Comparison of ENCODE assay signal across 17 cellular contexts in the genomic region with DNA sequence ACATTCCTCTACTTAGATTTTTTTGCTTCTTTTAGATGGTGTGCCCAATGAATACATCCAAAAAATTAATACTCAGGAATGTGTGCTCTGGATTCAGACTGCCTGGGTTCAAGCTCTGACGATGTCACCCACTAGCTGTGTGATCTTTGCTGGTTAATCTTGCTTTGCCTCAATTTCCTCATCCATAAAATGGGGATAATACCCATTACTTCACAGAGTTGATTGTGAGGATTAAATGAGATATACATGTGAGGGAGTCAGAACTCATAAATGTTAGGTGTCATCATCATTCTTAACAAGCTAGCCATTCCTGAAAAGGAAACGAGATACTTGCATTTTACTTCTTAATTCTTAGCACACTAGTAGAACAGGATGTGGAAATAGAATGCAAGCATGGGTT. TPM values are rescaled to one million over a fixed set of nuclear protein-coding genes. Genes with fewer than 3 reads are reported as not detected.
A peak's percentile ranks its signal among the peaks of the same experiment; 100 is the strongest.
DNase-seq lines count a peak whose midpoint lies in the region; ATAC-seq and TF ChIP-seq lines count a peak whose summit lies in the region.
"Had no signal": no experiment of that assay in that cellular context is flagged by ENCODE, and none has a peak within 500 bp of the region (broad histone marks: within the 10 kb centered on the region; RNA-seq: fewer than 3 reads in every experiment).

No MANE protein-coding gene starts in this region.

- peak overlapping the region; percentile 94 for H3K27ac Mint-ChIP-seq in activated naive CD8-positive, alpha-beta T cell
- H3K27ac Mint-ChIP-seq in activated naive CD8-positive, alpha-beta T cell treated with anti-CD3 and anti-CD28 coated beads for 36 hours: no peak overlapping the region
- peak overlapping the region; percentile 87 for H3K27ac Mint-ChIP-seq in CD8-positive, alpha-beta T cell
- peak overlapping the region in 8 of 9 donors; percentile 68 to 99 (median 94) for H3K27ac Mint-ChIP-seq in naive thymus-derived CD4-positive, alpha-beta T cell
- H3K27ac Mint-ChIP-seq: CD14-positive monocyte; CD4-positive, alpha-beta memory T cell had no signal

- peaks cover 3% of the 10 kb centered on the region for H3K9me3 Mint-ChIP-seq in activated naive CD8-positive, alpha-beta T cell (ENCODE audit: low read depth)
- no peaks in the 10 kb centered on the region for H3K9me3 Mint-ChIP-seq in activated naive CD8-positive, alpha-beta T cell treated with anti-CD3 and anti-CD28 coated beads for 36 hours
- peaks cover 2% of the 10 kb centered on the region for H3K9me3 Mint-ChIP-seq in CD8-positive, alpha-beta T cell
- H3K9me3 Mint-ChIP-seq in naive thymus-derived CD4-positive, alpha-beta T cell: peaks cover 0 to 6% (median 0%) of the 10 kb centered on the region in 11 donors

- DNase-seq in activated naive CD8-positive, alpha-beta T cell treated with anti-CD3 and anti-CD28 coated beads for 36 hours: no peak
- DNase-seq in CD8-positive, alpha-beta T cell: no peak
- no peak for DNase-seq in naive thymus-derived CD4-positive, alpha-beta T cell
- DNase-seq in kidney tubule cell (ENCODE audit: low spot score): no peak
- no peak for DNase-seq in effector CD4-positive, alpha-beta T cell
- DNase-seq: BE2C; Caco-2; CD4-positive, alpha-beta memory T cell; DND-41; GM23248; H7; HCEC 1CT had no signal

- no peaks in the 10 kb centered on the region for H3K27me3 ChIP-seq in CD8-positive, alpha-beta T cell (ENCODE audit: insufficient read depth, low read length)
- no peaks in the 10 kb centered on the region for H3K27me3 ChIP-seq in naive thymus-derived CD4-positive, alpha-beta T cell (ENCODE audit: control insufficient read depth in 2 of 2, insufficient read depth in 2 of 2, low read length in 2 of 2)
- H3K27me3 ChIP-seq: BLaER1 treated with 17β-estradiol and CSF1 and Interleukin-3, amounts not matched to agents 10 nM and 100 nM had no signal

- intact Hi-C loops in CD8-positive, alpha-beta T cell (cut with DNase I, micrococcal nuclease): loop anchor here in 1 of 2 experiments (2.0 kb wide), 1 partner anchor 44 kb away; no protein-coding TSS in a partner anchor
- intact Hi-C loops in naive thymus-derived CD4-positive, alpha-beta T cell (cut with micrococcal nuclease): no loop called here

- no peak for TF ChIP-seq CTCF in CD8-positive, alpha-beta T cell (IDR thresholded peaks at IDR 0.05)

- no peaks in the 10 kb centered on the region for H3K36me3 ChIP-seq in CD8-positive, alpha-beta T cell (ENCODE audit: insufficient read depth, low read length)
- no peaks in the 10 kb centered on the region for H3K36me3 ChIP-seq in naive thymus-derived CD4-positive, alpha-beta T cell (ENCODE audit: control insufficient read depth in 2 of 3, insufficient read depth in 3 of 3, low read length in 3 of 3)
- H3K36me3 ChIP-seq: BE2C; BLaER1 treated with 17β-estradiol and CSF1 and Interleukin-3, amounts not matched to agents 10 nM and 100 nM had no signal

- no peak for ATAC-seq in CD8-positive, alpha-beta T cell
- no peak for ATAC-seq in naive thymus-derived CD4-positive, alpha-beta T cell
- no peak for ATAC-seq in HG03442 (IDR thresholded peaks at IDR 0.05; ENCODE audit: unreplicated experiment)

- H3K27ac ChIP-seq in CD8-positive, alpha-beta T cell (ENCODE audit: low read depth, low read length): no peak overlapping the region
- no peak overlapping the region for H3K27ac ChIP-seq in naive thymus-derived CD4-positive, alpha-beta T cell (ENCODE audit: low read depth, low read length)
- H3K27ac ChIP-seq: 22Rv1; BLaER1 treated with 17β-estradiol and CSF1 and Interleukin-3, amounts not matched to agents 10 nM and 100 nM; GM23248 had no signal

- H3K4me3 ChIP-seq in CD8-positive, alpha-beta T cell (ENCODE audit: low read depth, low read length): no peak overlapping the region
- H3K4me3 ChIP-seq in naive thymus-derived CD4-positive, alpha-beta T cell (ENCODE audit: low read length): no peak overlapping the region
- H3K4me3 ChIP-seq: BLaER1 treated with 17β-estradiol and CSF1 and Interleukin-3, amounts not matched to agents 10 nM and 100 nM; GM23248 had no signal

- H3K4me1 Mint-ChIP-seq in activated naive CD8-positive, alpha-beta T cell (ENCODE audit: low read depth): peaks cover 52% of the 10 kb centered on the region
- peaks cover 43% of the 10 kb centered on the region for H3K4me1 Mint-ChIP-seq in activated naive CD8-positive, alpha-beta T cell treated with anti-CD3 and anti-CD28 coated beads for 36 hours
- H3K4me1 Mint-ChIP-seq in CD8-positive, alpha-beta T cell (ENCODE audit: low read depth): peaks cover 53% of the 10 kb centered on the region
- H3K4me1 Mint-ChIP-seq in naive thymus-derived CD4-positive, alpha-beta T cell: peaks cover 29 to 62% (median 50%) of the 10 kb centered on the region in 7 donors

- H3K4me3 Mint-ChIP-seq in activated naive CD8-positive, alpha-beta T cell: no peak overlapping the region
- no peak overlapping the region for H3K4me3 Mint-ChIP-seq in activated naive CD8-positive, alpha-beta T cell treated with anti-CD3 and anti-CD28 coated beads for 36 hours
- no peak overlapping the region for H3K4me3 Mint-ChIP-seq in CD8-positive, alpha-beta T cell
- H3K4me3 Mint-ChIP-seq in naive thymus-derived CD4-positive, alpha-beta T cell: peak overlapping the region in 4 of 10 donors; percentile 8 to 70 (median 36)
- H3K4me3 Mint-ChIP-seq: CD14-positive monocyte; CD4-positive, alpha-beta memory T cell had no signal

- peaks cover 46% of the 10 kb centered on the region for H3K4me1 ChIP-seq in CD8-positive, alpha-beta T cell (ENCODE audit: insufficient read depth, low read length)
- peaks cover 5 to 45% of the 10 kb centered on the region in 2 donors for H3K4me1 ChIP-seq in naive thymus-derived CD4-positive, alpha-beta T cell (ENCODE audit: control insufficient read depth in 2 of 2, insufficient read depth in 2 of 2, low read length in 2 of 2)
- H3K4me1 ChIP-seq: BE2C, Caco-2 had no signal

- no peaks in the 10 kb centered on the region for H3K27me3 Mint-ChIP-seq in activated naive CD8-positive, alpha-beta T cell
- H3K27me3 Mint-ChIP-seq in activated naive CD8-positive, alpha-beta T cell treated with anti-CD3 and anti-CD28 coated beads for 36 hours: no peaks in the 10 kb centered on the region
- H3K27me3 Mint-ChIP-seq in CD8-positive, alpha-beta T cell (ENCODE audit: low read depth): no peaks in the 10 kb centered on the region
- no peaks in the 10 kb centered on the region for H3K27me3 Mint-ChIP-seq in naive thymus-derived CD4-positive, alpha-beta T cell
- H3K27me3 Mint-ChIP-seq: CD4-positive, alpha-beta memory T cell had no signal

- POLR2A ChIA-PET in CD8-positive, alpha-beta T cell (lab: Charles Lee): no interaction called here
- POLR2A ChIA-PET in naive thymus-derived CD4-positive, alpha-beta T cell (lab: Charles Lee): interaction anchor here (0.8 to 9.6 kb wide), 3 partner anchors 38 to 89 kb away, joined by 3 to 75 read pairs (median 6); no protein-coding TSS in a partner anchor

- no peaks in the 10 kb centered on the region for H3K9me3 ChIP-seq in CD8-positive, alpha-beta T cell (ENCODE audit: low read length)
- no peaks in the 10 kb centered on the region for H3K9me3 ChIP-seq in naive thymus-derived CD4-positive, alpha-beta T cell (ENCODE audit: control insufficient read depth in 2 of 3, low read length in 3 of 3)
- H3K9me3 ChIP-seq: BE2C; BLaER1 treated with 17β-estradiol and CSF1 and Interleukin-3, amounts not matched to agents 10 nM and 100 nM; Caco-2 had no signal

- H3K36me3 Mint-ChIP-seq in activated naive CD8-positive, alpha-beta T cell: peaks cover 2% of the 10 kb centered on the region
- H3K36me3 Mint-ChIP-seq in activated naive CD8-positive, alpha-beta T cell treated with anti-CD3 and anti-CD28 coated beads for 36 hours: peaks cover 46% of the 10 kb centered on the region
- no peaks in the 10 kb centered on the region for H3K36me3 Mint-ChIP-seq in CD8-positive, alpha-beta T cell
- peaks cover 0 to 41% (median 0%) of the 10 kb centered on the region in 5 donors for H3K36me3 Mint-ChIP-seq in naive thymus-derived CD4-positive, alpha-beta T cell
- H3K36me3 Mint-ChIP-seq: CD4-positive, alpha-beta memory T cell had no signal

- CTCF ChIA-PET in CD8-positive, alpha-beta T cell (lab: Charles Lee): interaction anchor here (1.3 to 2.2 kb wide), 2 partner anchors 10 to 11 kb away, joined by 3 to 5 read pairs; no protein-coding TSS in a partner anchor
- CTCF ChIA-PET in naive thymus-derived CD4-positive, alpha-beta T cell (lab: Charles Lee): interaction anchor here (0.7 to 0.9 kb wide), 2 partner anchors 310 to 322 kb away, joined by 3 read pairs; no protein-coding TSS in a partner anchor

RNA-seq across cellular contexts. Expression of a gene that starts 12.9 kb away (rescaled TPM):
- 100 to 1,000 TPM; 118 to 124 TPM for total RNA-seq in activated naive CD8-positive, alpha-beta T cell treated with anti-CD3 and anti-CD28 coated beads for 36 hours
- 10 to 100 TPM; 31.5 to 33.2 TPM for total RNA-seq in CD8-positive, alpha-beta T cell
- total RNA-seq in naive thymus-derived CD4-positive, alpha-beta T cell: 10 to 100 TPM; 27.6 to 74.4 (median 35.2) TPM
- 10 to 100 TPM in 1 of 2 donors, 1 to 10 TPM in 1; 9.1 to 10.1 TPM for polyA plus RNA-seq in naive thymus-derived CD4-positive, alpha-beta T cell

RNA-seq across cellular contexts. Expression of a gene that starts 45.7 kb away (rescaled TPM):
- under 1 TPM; 0.12 to 0.47 TPM for total RNA-seq in activated naive CD8-positive, alpha-beta T cell treated with anti-CD3 and anti-CD28 coated beads for 36 hours
- total RNA-seq in CD8-positive, alpha-beta T cell: 1 to 10 TPM; 3.7 to 4.4 TPM
- 10 to 100 TPM in 3 of 5 experiments, 1 to 10 TPM in 2; 3.9 to 15.4 (median 10.3) TPM for total RNA-seq in naive thymus-derived CD4-positive, alpha-beta T cell
- 1 to 10 TPM; 5.8 to 9.9 TPM for polyA plus RNA-seq in naive thymus-derived CD4-positive, alpha-beta T cell
- total RNA-seq: GM23248 had no signal
- polyA plus RNA-seq: GM23248 had no signal
